ENCODE assay signal across 20 cellular contexts in genomic region chr11:104165014-104165413, GRCh38. TPM values are rescaled to one million over a fixed set of nuclear protein-coding genes. Genes with fewer than 3 reads are reported as not detected.
DNase-seq lines count a peak whose midpoint lies in the region; ATAC-seq, FAIRE-seq and TF ChIP-seq lines count a peak whose summit lies in the region.
"Had no signal": no experiment of that assay in that cellular context is flagged by ENCODE, and none has a peak within 500 bp of the region (broad histone marks: within the 10 kb centered on the region; RNA-seq: fewer than 3 reads in every experiment).

No MANE protein-coding gene starts in this region.

- no TSS peak for BruUV-seq in MCF 10A (replicated peaks; lab: Mats Ljungman, UMichigan)

- no peak overlapping the region for H3K4me3 Mint-ChIP-seq in MCF 10A (ENCODE audit: unreplicated experiment)
- H3K4me3 Mint-ChIP-seq: activated CD4-positive, alpha-beta T cell treated with anti-CD3 and anti-CD28 coated beads, Interleukin-2, amount 10 ng/mL, durations not matched to agents 24 days and 14 days; activated naive CD4-positive, alpha-beta T cell treated with anti-CD3 and anti-CD28 coated beads, Interleukin-2, amount 10 ng/mL, durations not matched to agents 7 days and 5 days; T-helper 1 cell treated with Interleukin-12 subunit alpha and Interleukin-12 subunit beta and Interleukin-4 antibody, amounts not matched to agents 30 μg/mL and 1 μg/mL, for 36 hours had no signal

- H3K4me1 ChIP-seq in SJCRH30 = 0 out of 2 replicates have a peak, but pooled peaks cover 3% of the 10 kb centered on the region
- H3K4me1 ChIP-seq in spleen = peaks cover 10 to 20% (median 17%) of the 10 kb centered on the region in 6 donors

- CTCF ChIA-PET in MCF 10A (lab: Yijun Ruan, JAX) = interaction anchor here (0.6 to 4.1 kb wide), 10 partner anchors 13 to 1698 kb away, joined by 3 to 24 read pairs (median 4); no protein-coding TSS in a partner anchor

- no peak for ATAC-seq in HG03521 (IDR thresholded peaks at IDR 0.05; ENCODE audit: unreplicated experiment)

- no peak overlapping the region for H3K27ac ChIP-seq in SJCRH30
- no peak overlapping the region for H3K27ac ChIP-seq in spleen
- H3K27ac ChIP-seq: epithelial cell of prostate had no signal

- peak; percentile 9 for FAIRE-seq in HTR-8/SVneo (lab: Jason Lieb, UNC)
- FAIRE-seq: GM12878, kidney, pancreas had no signal

- intact Hi-C loops in spleen (cut with DNase I; ENCODE audit: low total_unique reads) (no loop called here), MCF 10A (cut with micrococcal nuclease) (no loop called here)

- H3K27me3 Mint-ChIP-seq in MCF 10A (ENCODE audit: insufficient read depth, unreplicated experiment) = no peaks in the 10 kb centered on the region

- H3K4me3 ChIP-seq in SJCRH30 = peak overlapping the region; percentile 62
- no peak overlapping the region for H3K4me3 ChIP-seq in spleen
- H3K4me3 ChIP-seq: GM12878 had no signal

- no peak for TF ChIP-seq CTCF in spleen (IDR thresholded peaks at IDR 0.05 in 8 of 11, conservative IDR thresholded peaks at IDR 0.05 in 3 of 11)
- no peak for TF ChIP-seq CTCF in MCF 10A (IDR thresholded peaks at IDR 0.05; ENCODE audit: unreplicated experiment)

- H3K27me3 ChIP-seq in SJCRH30 (no peaks in the 10 kb centered on the region), spleen (replicated peaks in 1 of 7) (peaks cover 0 to 41% (median 12%) of the 10 kb centered on the region in 7 donors)
- H3K27me3 ChIP-seq: pancreas had no signal

- H3K36me3 ChIP-seq in SJCRH30 (no peaks in the 10 kb centered on the region), spleen (no peaks in the 10 kb centered on the region)
- H3K36me3 ChIP-seq: pancreas had no signal

- H3K27ac Mint-ChIP-seq in MCF 10A (ENCODE audit: low read depth, unreplicated experiment) = no peak overlapping the region
- H3K27ac Mint-ChIP-seq: activated CD4-positive, alpha-beta T cell treated with anti-CD3 and anti-CD28 coated beads, Interleukin-2, amount 10 ng/mL, durations not matched to agents 24 days and 14 days; activated naive CD4-positive, alpha-beta T cell treated with anti-CD3 and anti-CD28 coated beads, Interleukin-2, amount 10 ng/mL, durations not matched to agents 7 days and 5 days; CD4-positive, alpha-beta memory T cell; T-helper 1 cell treated with Interleukin-12 subunit alpha and Interleukin-12 subunit beta and Interleukin-4 antibody, amounts not matched to agents 30 μg/mL and 1 μg/mL, for 36 hours had no signal

- TF ChIP-seq POLR2A in spleen (IDR thresholded peaks at IDR 0.05) = no peak

- no peaks in the 10 kb centered on the region for H3K4me1 Mint-ChIP-seq in MCF 10A (ENCODE audit: insufficient read depth, unreplicated experiment)
- H3K4me1 Mint-ChIP-seq: activated CD4-positive, alpha-beta T cell treated with anti-CD3 and anti-CD28 coated beads, Interleukin-2, amount 10 ng/mL, durations not matched to agents 24 days and 14 days had no signal

- H3K36me3 Mint-ChIP-seq in MCF 10A (ENCODE audit: insufficient read depth, unreplicated experiment) = no peaks in the 10 kb centered on the region
- H3K36me3 Mint-ChIP-seq: activated naive CD4-positive, alpha-beta T cell treated with anti-CD3 and anti-CD28 coated beads, Interleukin-2, amount 10 ng/mL, durations not matched to agents 7 days and 5 days; CD4-positive, alpha-beta memory T cell had no signal

- no peaks in the 10 kb centered on the region for H3K9me3 ChIP-seq in SJCRH30 (replicated peaks)
- H3K9me3 ChIP-seq in spleen = no peaks in the 10 kb centered on the region
- H3K9me3 ChIP-seq: pancreas had no signal

- POLR2A ChIA-PET in MCF 10A (lab: Yijun Ruan, JAX) = interaction anchor here (1.0 to 3.1 kb wide), 6 partner anchors 11 to 483 kb away, joined by 3 to 12 read pairs (median 4); no protein-coding TSS in a partner anchor

- no peaks in the 10 kb centered on the region for H3K9me3 Mint-ChIP-seq in MCF 10A (ENCODE audit: unreplicated experiment)
- H3K9me3 Mint-ChIP-seq: activated CD4-positive, alpha-beta T cell treated with anti-CD3 and anti-CD28 coated beads, Interleukin-2, amount 10 ng/mL, durations not matched to agents 24 days and 14 days; activated naive CD4-positive, alpha-beta T cell treated with anti-CD3 and anti-CD28 coated beads, Interleukin-2, amount 10 ng/mL, durations not matched to agents 7 days and 5 days; T-helper 1 cell treated with Interleukin-12 subunit alpha and Interleukin-12 subunit beta and Interleukin-4 antibody, amounts not matched to agents 30 μg/mL and 1 μg/mL, for 36 hours had no signal

- DNase-seq in HTR-8/SVneo (ENCODE audit: insufficient read length, low spot score) (no peak), SJCRH30 (peak in 1 of 2 experiments; percentile 6), islet precursor cell (peak; percentile 60), spleen (peak; percentile 33), amniotic stem cell (lab: John Stamatoyannopoulos, UW) (no peak), MCF 10A (ENCODE audit: unreplicated experiment) (no peak)
- DNase-seq: activated CD4-positive, alpha-beta T cell treated with anti-CD3 and anti-CD28 coated beads, Interleukin-2, amount 10 ng/mL, durations not matched to agents 24 days and 14 days; activated naive CD4-positive, alpha-beta T cell treated with anti-CD3 and anti-CD28 coated beads, Interleukin-2, amount 10 ng/mL, durations not matched to agents 7 days and 5 days; CD4-positive, alpha-beta memory T cell; central memory CD4-positive, alpha-beta T cell; kidney; MM.1S; NCI-H1436; stimulated activated CD8-positive, alpha-beta memory T cell treated with anti-CD3 and anti-CD28 coated beads, Interleukin-4, amount 100 ng/mL, for 48 hours had no signal

- 85 to 93% (median 89%) methylated on average over 7 of the region's 7 CpGs for WGBS in spleen, 5 donors

RNA-seq across cellular contexts. Expression of gene PDGFD, which starts 1.1 kb away (rescaled TPM):
- 14.3 and 15.2 TPM in 2 replicates for total RNA-seq in SJCRH30 (2014; rRNA removed; shearing (Covaris generic))
- 1 to 10 TPM; 2.6 to 7.1 (median 3.4) TPM for total RNA-seq in spleen
- polyA plus RNA-seq in spleen = 1 to 10 TPM in 1 of 3 donors, under 1 TPM in 2; 0.43 to 3.9 (median 0.99) TPM
- 0.27 and 0.61 TPM in 2 replicates for total RNA-seq in MCF 10A (2022)
- total RNA-seq: activated CD4-positive, alpha-beta T cell treated with anti-CD3 and anti-CD28 coated beads, Interleukin-2, amount 10 ng/mL, durations not matched to agents 24 days and 14 days; CD4-positive, alpha-beta memory T cell; RPMI7951 had no signal

Comparison
In these comparisons a context has a peak if more than half of its experiments do, and no peak if none do; other contexts are left out.
1. DNase-seq: peak in islet precursor cell (single experiment) and spleen (single experiment); none in HTR-8/SVneo (single experiment), amniotic stem cell (single experiment) and MCF 10A (single experiment).